ENCODE assay signal across 9 cellular contexts in genomic region chr1:51433269-51433971, GRCh38.
DNase-seq lines count a peak whose midpoint lies in the region; ATAC-seq, FAIRE-seq and TF ChIP-seq lines count a peak whose summit lies in the region.
"Had no signal": no experiment of that assay in that cellular context is flagged by ENCODE, and none has a peak within 500 bp of the region (broad histone marks: within the 10 kb centered on the region; RNA-seq: fewer than 3 reads in every experiment).

No MANE protein-coding gene starts in this region.

- H3K4me1 ChIP-seq in parathyroid adenoma, result peaks cover 8% of the 10 kb centered on the region
- no peaks in the 10 kb centered on the region for H3K4me1 ChIP-seq in ovary (ENCODE audit: insufficient read depth)

- WGBS in ovary, 3 donors, result 72 to 78% (median 77%) methylated on average over 4 of the region's 4 CpGs

- intact Hi-C loops in dorsolateral prefrontal cortex (cut with DNase I) (no loop called here), ovary (cut with DNase I) (no loop called here)

- H3K36me3 ChIP-seq in parathyroid adenoma (ENCODE audit: control insufficient read depth, insufficient read depth, low read length) (no peaks in the 10 kb centered on the region), ovary (no peaks in the 10 kb centered on the region)

- H3K4me2 ChIP-seq in parathyroid adenoma (ENCODE audit: low read length), result no peak overlapping the region

- H3K9ac ChIP-seq in parathyroid adenoma, result no peak overlapping the region

- TF ChIP-seq POLR2A in GM12892 (IDR thresholded peaks at IDR 0.05; ENCODE audit: low read depth, low read length) (no peak), ovary (IDR thresholded peaks at IDR 0.05) (no peak)

- TF ChIP-seq EP300 in ovary (IDR thresholded peaks at IDR 0.05), result no peak

- DNase-seq in GM12892 (ENCODE audit: insufficient read length), result no peak
- DNase-seq in MV-4-11 (lab: John Stamatoyannopoulos, UW), result peak; percentile 31
- no peak for DNase-seq in dorsolateral prefrontal cortex
- DNase-seq in NCI-H2227 (lab: John Stamatoyannopoulos, UW; ENCODE audit: unreplicated experiment), result no peak
- DNase-seq in ovary, result no peak
- no peak for DNase-seq in COLO668 (lab: John Stamatoyannopoulos, UW; ENCODE audit: unreplicated experiment)

- H2AFZ ChIP-seq in parathyroid adenoma, result no peak overlapping the region

- FAIRE-seq in GM12892 (lab: Jason Lieb, UNC), result peak; percentile 68

- ATAC-seq in HG03521 (IDR thresholded peaks at IDR 0.05; ENCODE audit: unreplicated experiment), result no peak

- no peak for TF ChIP-seq CTCF in dorsolateral prefrontal cortex (IDR thresholded peaks at IDR 0.05 in 54 of 56, conservative IDR thresholded peaks at IDR 0.05 in 2 of 56; ENCODE audit: low read depth in 1 of 56, partially characterized antibody in 56 of 56)
- no peak for TF ChIP-seq CTCF in parathyroid adenoma (IDR thresholded peaks at IDR 0.05)
- no peak for TF ChIP-seq CTCF in ovary (IDR thresholded peaks at IDR 0.05)

- H3K4me3 ChIP-seq in dorsolateral prefrontal cortex, result no peak overlapping the region
- H3K4me3 ChIP-seq in parathyroid adenoma (ENCODE audit: low read depth, low read length), result no peak overlapping the region
- H3K4me3 ChIP-seq in ovary, result no peak overlapping the region
- H3K4me3 ChIP-seq: esophagus muscularis mucosa had no signal

- H3K79me2 ChIP-seq in parathyroid adenoma, result no peaks in the 10 kb centered on the region

- H3K9me3 ChIP-seq in parathyroid adenoma (ENCODE audit: control insufficient read depth, low read length), result no peaks in the 10 kb centered on the region
- no peaks in the 10 kb centered on the region for H3K9me3 ChIP-seq in ovary
- H3K9me3 ChIP-seq: esophagus muscularis mucosa had no signal

- peak overlapping the region in 36 of 59 donors; percentile 1 to 63 (median 28) for H3K27ac ChIP-seq in dorsolateral prefrontal cortex
- peak overlapping the region; percentile 27 for H3K27ac ChIP-seq in parathyroid adenoma
- no peak overlapping the region for H3K27ac ChIP-seq in ovary

- no peaks in the 10 kb centered on the region for H3K27me3 ChIP-seq in dorsolateral prefrontal cortex
- no peaks in the 10 kb centered on the region for H3K27me3 ChIP-seq in parathyroid adenoma (ENCODE audit: control insufficient read depth, insufficient read depth, low read length)
- no peaks in the 10 kb centered on the region for H3K27me3 ChIP-seq in ovary
- H3K27me3 ChIP-seq: esophagus muscularis mucosa had no signal

Comparison
In these comparisons a context has a peak if more than half of its experiments do, and no peak if none do; other contexts are left out.
1. H3K27ac ChIP-seq: peak in dorsolateral prefrontal cortex (36 of 59) and parathyroid adenoma (single experiment); none in ovary (0 of 2).